In genomic region chr19:57817976-57818375, GRCh38 we compare ENCODE assay signal across 1 cellular context.
TF ChIP-seq lines count a peak whose summit lies in the region.

No MANE protein-coding gene starts in this region.

TF ChIP-seq in GM23338, 12 proteins besides CTCF, POLR2A, EP300 and RAD21 (continued from another document):
- TF ChIP-seq ETS1 (IDR thresholded peaks at IDR 0.05) (no peak), ZNF331 (CRISPR knock-in tag; IDR thresholded peaks at IDR 0.05; ENCODE audit: low read depth) (no peak), EZH2 (IDR thresholded peaks at IDR 0.05; ENCODE audit: low read depth, unreplicated experiment) (no peak), POLR2AphosphoS5 (IDR thresholded peaks at IDR 0.05; ENCODE audit: low read depth) (no peak), NANOG (IDR thresholded peaks at IDR 0.05; ENCODE audit: borderline replicate concordance) (no peak), CREB1 (CRISPR knock-in tag; IDR thresholded peaks at IDR 0.05; ENCODE audit: low read depth) (no peak), ZNF462 (CRISPR knock-in tag; IDR thresholded peaks at IDR 0.05) (no peak), REST (IDR thresholded peaks at IDR 0.05; ENCODE audit: unreplicated experiment) (no peak), STAT1 (IDR thresholded peaks at IDR 0.05; ENCODE audit: unreplicated experiment) (no peak), ZNF114 (CRISPR knock-in tag; IDR thresholded peaks at IDR 0.05) (no peak)
TF ChIP-seq in GM23338: peak in this region for 0.
